1 cellular context compared by ENCODE assay signal in the genomic region with DNA sequence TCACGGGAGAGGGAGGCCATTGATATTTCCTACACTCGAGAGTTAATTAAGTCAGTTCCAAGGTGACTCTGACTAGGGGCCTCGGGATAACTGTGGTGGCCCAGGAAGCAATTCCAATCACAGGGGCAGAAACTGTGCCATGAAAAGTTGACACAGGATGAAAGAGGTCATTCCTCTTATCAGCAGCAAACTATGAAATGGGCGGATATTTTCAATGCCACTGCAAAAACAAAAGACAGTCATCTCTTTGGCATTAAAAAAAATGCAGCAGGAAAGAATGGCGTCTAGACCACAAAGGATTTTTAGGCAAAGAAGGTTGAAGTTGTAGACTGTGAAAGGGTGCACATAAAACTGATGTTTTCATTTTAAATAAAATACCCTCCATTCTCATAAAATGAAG.
TF ChIP-seq lines count a peak whose summit lies in the region.

No MANE protein-coding gene starts in this region.

TF ChIP-seq in H1, 55 proteins besides CTCF, POLR2A, EP300 and RAD21 (continued from another document):
- no peak for TF ChIP-seq SIN3A (conservative IDR thresholded peaks at IDR 0.05 in 1 of 2, IDR thresholded peaks at IDR 0.05 in 1 of 2; ENCODE audit: low read depth in 1 of 2, low read length in 2 of 2)
- no peak for TF ChIP-seq RXRA (IDR thresholded peaks at IDR 0.05; ENCODE audit: insufficient read depth, low read depth, low read length)
